ENCODE assay signal across 29 cellular contexts in genomic region chr3:129460572-129460971, GRCh38. TPM values are rescaled to one million over a fixed set of nuclear protein-coding genes. Genes with fewer than 3 reads are reported as not detected.
DNase-seq lines count a peak whose midpoint lies in the region; ATAC-seq and TF ChIP-seq lines count a peak whose summit lies in the region.
"Had no signal": no experiment of that assay in that cellular context is flagged by ENCODE, and none has a peak within 500 bp of the region (broad histone marks: within the 10 kb centered on the region; RNA-seq: fewer than 3 reads in every experiment).

No MANE protein-coding gene starts in this region.

- H2AFZ ChIP-seq in Karpas-422 (ENCODE audit: low read length), result no peak overlapping the region
- H2AFZ ChIP-seq: GM23338 had no signal

- peaks cover 7% of the 10 kb centered on the region for H3K4me1 Mint-ChIP-seq in activated T-helper 17 cell treated with anti-CD3 and anti-CD28 coated beads, Interleukin-2, amount 50 U/mL, for 72 hours
- H3K4me1 Mint-ChIP-seq: GM23338, natural killer cell had no signal

- H3K27me3 ChIP-seq in left ventricle myocardium inferior (ENCODE audit: low read depth) (no peaks in the 10 kb centered on the region), heart right ventricle (no peaks in the 10 kb centered on the region), layer of hippocampus (ENCODE audit: control insufficient read depth, insufficient read depth, low read length) (no peaks in the 10 kb centered on the region), Karpas-422 (ENCODE audit: low read length) (no peaks in the 10 kb centered on the region)
- H3K27me3 ChIP-seq: ascending aorta, ovary, testis had no signal

- H3K27me3 Mint-ChIP-seq in activated T-helper 17 cell treated with anti-CD3 and anti-CD28 coated beads, Interleukin-2, amount 50 U/mL, for 72 hours, result no peaks in the 10 kb centered on the region
- H3K27me3 Mint-ChIP-seq: activated CD8-positive, alpha-beta T cell treated with anti-CD3 and anti-CD28 coated beads for 36 hours; activated naive CD8-positive, alpha-beta T cell; CD4-positive, CD25-positive, alpha-beta regulatory T cell had no signal

- H3K4me1 ChIP-seq in left ventricle myocardium inferior, result peaks cover 27% of the 10 kb centered on the region
- peaks cover 0 to 19% (median 13%) of the 10 kb centered on the region in 9 donors for H3K4me1 ChIP-seq in heart right ventricle
- no peaks in the 10 kb centered on the region for H3K4me1 ChIP-seq in Karpas-422 (ENCODE audit: low read length)
- H3K4me1 ChIP-seq: ascending aorta, testis had no signal

- H3K36me3 Mint-ChIP-seq in activated T-helper 17 cell treated with anti-CD3 and anti-CD28 coated beads, Interleukin-2, amount 50 U/mL, for 72 hours (ENCODE audit: low read depth), result peaks cover 7% of the 10 kb centered on the region
- H3K36me3 Mint-ChIP-seq: natural killer cell had no signal

- H3K9ac ChIP-seq in Karpas-422 (ENCODE audit: low read length), result no peak overlapping the region

- H3K9me3 ChIP-seq in left ventricle myocardium inferior (replicated peaks) (no peaks in the 10 kb centered on the region), heart right ventricle (no peaks in the 10 kb centered on the region), Karpas-422 (ENCODE audit: low read length) (no peaks in the 10 kb centered on the region)
- H3K9me3 ChIP-seq: ascending aorta, ovary, testis had no signal

- ATAC-seq in heart right ventricle (no peak), HG02885 (IDR thresholded peaks at IDR 0.05; ENCODE audit: poor library complexity, unreplicated experiment) (no peak)
- peak; percentile 18 for ATAC-seq in activated T-helper 17 cell treated with anti-CD3 and anti-CD28 coated beads, Interleukin-2, amount 50 U/mL, for 72 hours (replicated peaks)
- ATAC-seq: GM23338, natural killer cell had no signal

- TF ChIP-seq CTCF in left ventricle myocardium inferior (IDR thresholded peaks at IDR 0.05; ENCODE audit: borderline replicate concordance), result no peak
- no peak for TF ChIP-seq CTCF in heart right ventricle (IDR thresholded peaks at IDR 0.05)

- H3K4me3 Mint-ChIP-seq in activated T-helper 17 cell treated with anti-CD3 and anti-CD28 coated beads, Interleukin-2, amount 50 U/mL, for 72 hours, result no peak overlapping the region
- H3K4me3 Mint-ChIP-seq: activated CD8-positive, alpha-beta T cell treated with anti-CD3 and anti-CD28 coated beads for 36 hours; activated naive CD8-positive, alpha-beta T cell; CD4-positive, CD25-positive, alpha-beta regulatory T cell; GM23338; natural killer cell had no signal

- no peak overlapping the region for H3K4me2 ChIP-seq in Karpas-422 (ENCODE audit: low read depth, low read length, poor library complexity, severe bottlenecking)
- H3K4me2 ChIP-seq: GM23338 had no signal

- peaks cover 3% of the 10 kb centered on the region for H3K9me3 Mint-ChIP-seq in activated T-helper 17 cell treated with anti-CD3 and anti-CD28 coated beads, Interleukin-2, amount 50 U/mL, for 72 hours
- H3K9me3 Mint-ChIP-seq: activated CD8-positive, alpha-beta T cell treated with anti-CD3 and anti-CD28 coated beads for 36 hours; CD4-positive, CD25-positive, alpha-beta regulatory T cell; GM23338; natural killer cell had no signal

- no peak overlapping the region for H3K4me3 ChIP-seq in left ventricle myocardium inferior
- H3K4me3 ChIP-seq in heart right ventricle, result no peak overlapping the region
- no peak overlapping the region for H3K4me3 ChIP-seq in Karpas-422 (ENCODE audit: low read length)
- H3K4me3 ChIP-seq: ascending aorta, GM23338, ovary, testis had no signal

- H3K27ac ChIP-seq in left ventricle myocardium inferior (replicated peaks) (peak overlapping the region; percentile 89), heart right ventricle (peak overlapping the region in 4 of 10 donors; percentile 62 to 71 (median 70)), layer of hippocampus (ENCODE audit: low read depth, low read length) (peak overlapping the region; percentile 81), Karpas-422 (ENCODE audit: low read length) (no peak overlapping the region)
- H3K27ac ChIP-seq: ascending aorta, HL-60, ovary had no signal

- peak overlapping the region; percentile 66 for H3K27ac Mint-ChIP-seq in activated T-helper 17 cell treated with anti-CD3 and anti-CD28 coated beads, Interleukin-2, amount 50 U/mL, for 72 hours
- H3K27ac Mint-ChIP-seq: activated CD8-positive, alpha-beta T cell treated with anti-CD3 and anti-CD28 coated beads for 36 hours; activated naive CD8-positive, alpha-beta T cell; GM23338 had no signal

- H3K9me2 ChIP-seq in Karpas-422 (replicated peaks; ENCODE audit: insufficient read depth, low read length), result no peaks in the 10 kb centered on the region

- H3K36me3 ChIP-seq in left ventricle myocardium inferior, result peaks cover 32% of the 10 kb centered on the region
- H3K36me3 ChIP-seq in heart right ventricle, result peaks cover 0 to 63% (median 12%) of the 10 kb centered on the region in 9 donors
- H3K36me3 ChIP-seq in Karpas-422 (ENCODE audit: insufficient read depth, low read length), result no peaks in the 10 kb centered on the region
- H3K36me3 ChIP-seq: ovary had no signal

- DNase-seq in left ventricle myocardium inferior (no peak), heart right ventricle (no peak), NCI-H1694 (lab: John Stamatoyannopoulos, UW) (no peak), SK-N-DZ (ENCODE audit: low spot score) (no peak), Karpas-422 (no peak)
- DNase-seq: activated CD4-positive, CD25-positive, alpha-beta regulatory T cell treated with anti-CD3 and anti-CD28 coated beads, Interleukin-2, amount 50 U/mL, for 72 hours; activated CD8-positive, alpha-beta T cell treated with anti-CD3 and anti-CD28 coated beads for 36 hours; activated effector memory CD4-positive, alpha-beta T cell treated with Interleukin-2 at 50 U/mL for 16 hours; CD4-positive, CD25-positive, alpha-beta regulatory T cell; central memory CD4-positive, alpha-beta T cell; left ventricle myocardium superior; natural killer cell; NCI-H1048; NCI-H187; NCI-H2171; NCI-H524; ovary; small intestine; T-helper 1 cell; testis had no signal

- 97 to 98% methylated on average over 2 of the region's 2 CpGs for WGBS in heart right ventricle, 2 donors

- intact Hi-C loops in left ventricle myocardium inferior (cut with micrococcal nuclease), result no loop called here
- intact Hi-C loops in heart right ventricle (cut with DNase I), result loop anchor here in 1 of 10 donors (2.0 kb wide), 1 partner anchor 20 kb away; the partner anchor contains the start of gene IFT122

- no peaks in the 10 kb centered on the region for H3K79me2 ChIP-seq in Karpas-422 (ENCODE audit: low read length)

- H4K20me1 ChIP-seq in Karpas-422 (ENCODE audit: insufficient read depth, low read depth, low read length), result no peaks in the 10 kb centered on the region

RNA-seq across cellular contexts. Expression of gene IFT122, which starts 20.5 kb away (rescaled TPM):
- total RNA-seq in left ventricle myocardium inferior (16.5 TPM), heart right ventricle (10 to 100 TPM; 12.4 to 23.9 (median 16.8) TPM)
- polyA plus RNA-seq in heart right ventricle, result 10 to 100 TPM in 1 of 2 donors, 1 to 10 TPM in 1; 9.7 to 29.1 TPM
- total RNA-seq in activated T-helper 17 cell treated with anti-CD3 and anti-CD28 coated beads, Interleukin-2, amount 50 U/mL, for 72 hours, result 10 to 100 TPM; 19.3 to 33.4 TPM
- polyA plus RNA-seq in SK-N-DZ (2014; cell fraction: cytosol; rRNA removed), result 13.9 and 17.5 TPM in 2 replicates
- polyA plus RNA-seq in SK-N-DZ (2014; cell fraction: nucleus; rRNA removed), result 44.4 and 52.4 TPM in 2 replicates
- 4.7 and 6.6 TPM in 2 replicates for total RNA-seq in Karpas-422 (2014; rRNA removed; shearing (Covaris generic); ENCODE audit: low replicate concordance)

RNA-seq across cellular contexts. Expression of gene MBD4, which starts 20.8 kb away (rescaled TPM):
- total RNA-seq in left ventricle myocardium inferior (18.8 TPM), heart right ventricle (10 to 100 TPM; 16.4 to 31.9 (median 19.2) TPM)
- 10 to 100 TPM; 11.1 to 37.8 TPM for polyA plus RNA-seq in heart right ventricle
- 10 to 100 TPM; 38.4 to 44.4 TPM for total RNA-seq in activated T-helper 17 cell treated with anti-CD3 and anti-CD28 coated beads, Interleukin-2, amount 50 U/mL, for 72 hours
- polyA plus RNA-seq in SK-N-DZ (2014; cell fraction: cytosol; rRNA removed), result 26.7 and 31.4 TPM in 2 replicates
- 62.4 and 67.7 TPM in 2 replicates for polyA plus RNA-seq in SK-N-DZ (2014; cell fraction: nucleus; rRNA removed)
- total RNA-seq in Karpas-422 (2014; rRNA removed; shearing (Covaris generic); ENCODE audit: low replicate concordance), result 51.9 and 130 TPM in 2 replicates

RNA-seq across cellular contexts. Expression of gene EFCAB12, which starts 32.1 kb away (rescaled TPM):
- total RNA-seq in left ventricle myocardium inferior (not detected), heart right ventricle (under 1 TPM in 4 of 10 donors, not detected in 6; 0.15 to 0.23 (median 0.16) TPM)
- polyA plus RNA-seq in heart right ventricle, result under 1 TPM in 1 of 2 donors, not detected in 1; 0.10 TPM
- 1 to 10 TPM in 1 of 2 donors, under 1 TPM in 1; 0.63 to 1.7 TPM for total RNA-seq in activated T-helper 17 cell treated with anti-CD3 and anti-CD28 coated beads, Interleukin-2, amount 50 U/mL, for 72 hours
- not detected in 2 replicates for polyA plus RNA-seq in SK-N-DZ (2014; cell fraction: cytosol; rRNA removed)
- 0.08 TPM in 1 of 2 replicates, not detected in the other for polyA plus RNA-seq in SK-N-DZ (2014; cell fraction: nucleus; rRNA removed)
- total RNA-seq in Karpas-422 (2014; rRNA removed; shearing (Covaris generic); ENCODE audit: low replicate concordance), result 0.04 TPM in 1 of 2 replicates, not detected in the other
- total RNA-seq: ascending aorta, Daoy, dermis blood vessel endothelial cell, left ventricle myocardium superior had no signal
